Comparison of ENCODE assay signal across 27 cellular contexts in genomic region chr6:35145757-35146156, GRCh38. TPM values are rescaled to one million over a fixed set of nuclear protein-coding genes. Genes with fewer than 3 reads are reported as not detected.
"Had no signal": no experiment of that assay in that cellular context is flagged by ENCODE, and none has a peak within 500 bp of the region (broad histone marks: within the 10 kb centered on the region; RNA-seq: fewer than 3 reads in every experiment).

No MANE protein-coding gene starts in this region.

- H3K9ac ChIP-seq: parathyroid adenoma had no signal

- H3K27ac Mint-ChIP-seq: activated CD4-positive, alpha-beta memory T cell treated with anti-CD3 and anti-CD28 coated beads, Interleukin-2, amount 10 ng/mL, durations not matched to agents 7 days and 5 days; activated CD4-positive, alpha-beta T cell treated with anti-CD3 and anti-CD28 coated beads, Interleukin-2, amount 10 ng/mL, durations not matched to agents 24 days and 14 days; activated naive CD4-positive, alpha-beta T cell treated with anti-CD3 and anti-CD28 coated beads, Interleukin-2, amount 50 U/mL, for 24 hours; activated naive CD8-positive, alpha-beta T cell treated with anti-CD3 and anti-CD28 coated beads, Interleukin-2, amount 50 U/mL, for 24 hours; activated T-helper 17 cell treated with anti-CD3 and anti-CD28 coated beads, Interleukin-2, amount 50 U/mL, for 72 hours; dendritic cell treated with granulocyte-macrophage colony-stimulating factor and Interleukin-4, amounts not matched to agents 40 ng/mL and 50 ng/mL, for 4 days; endodermal cell; natural killer cell; stimulated activated naive B cell treated with anti-CD40 and anti-IgM and Interleukin-4, amounts not matched to agents 10 μg/mL and 1 μg/mL and 100 μg/mL, for 72 hours had no signal

- DNase-seq: activated CD8-positive, alpha-beta memory T cell treated with anti-CD3 and anti-CD28 coated beads, Interleukin-2, amount 50 U/mL, for 48 hours; activated gamma-delta T cell treated with Interleukin-2 at 50 U/mL for 16 hours; activated T-cell treated with anti-CD3 and anti-CD28 coated beads, Interleukin-2, amount 50 U/mL, for 4 hours; left lung; natural killer cell; stimulated activated naive B cell treated with anti-CD40 and anti-IgM and Interleukin-4, amounts not matched to agents 10 μg/mL and 1 μg/mL and 100 μg/mL, for 72 hours had no signal

- H3K79me2 ChIP-seq: parathyroid adenoma had no signal

- H3K27me3 ChIP-seq: breast epithelium, right atrium auricular region, thyroid gland, vagina had no signal

- H3K9me3 Mint-ChIP-seq: activated CD4-positive, alpha-beta memory T cell treated with anti-CD3 and anti-CD28 coated beads, Interleukin-2, amount 10 ng/mL, durations not matched to agents 7 days and 5 days; activated CD4-positive, alpha-beta T cell treated with anti-CD3 and anti-CD28 coated beads, Interleukin-2, amount 10 ng/mL, durations not matched to agents 24 days and 14 days; activated naive CD4-positive, alpha-beta T cell treated with anti-CD3 and anti-CD28 coated beads, Interleukin-2, amount 50 U/mL, for 24 hours; activated naive CD8-positive, alpha-beta T cell treated with anti-CD3 and anti-CD28 coated beads, Interleukin-2, amount 50 U/mL, for 24 hours; activated T-cell treated with anti-CD3 and anti-CD28 coated beads, Interleukin-2, amount 50 U/mL, for 4 hours; activated T-helper 17 cell treated with anti-CD3 and anti-CD28 coated beads, Interleukin-2, amount 50 U/mL, for 72 hours; central memory CD8-positive, alpha-beta T cell; dendritic cell treated with granulocyte-macrophage colony-stimulating factor and Interleukin-4, amounts not matched to agents 40 ng/mL and 50 ng/mL, for 4 days; endodermal cell; natural killer cell; stimulated activated naive B cell treated with anti-CD40 and anti-IgM and Interleukin-4, amounts not matched to agents 10 μg/mL and 1 μg/mL and 100 μg/mL, for 72 hours had no signal

- H3K9me3 ChIP-seq: breast epithelium, heart right ventricle, left lung, lower lobe of right lung, right atrium auricular region, stomach, thyroid gland, upper lobe of left lung, vagina had no signal

- H3K4me3 ChIP-seq: breast epithelium, heart right ventricle, left lung, lower lobe of right lung, right atrium auricular region, stomach, thyroid gland, upper lobe of left lung, vagina had no signal

- H2AFZ ChIP-seq: parathyroid adenoma had no signal

- H3K36me3 Mint-ChIP-seq: activated naive CD4-positive, alpha-beta T cell treated with anti-CD3 and anti-CD28 coated beads, Interleukin-2, amount 50 U/mL, for 24 hours; natural killer cell; stimulated activated naive B cell treated with anti-CD40 and anti-IgM and Interleukin-4, amounts not matched to agents 10 μg/mL and 1 μg/mL and 100 μg/mL, for 72 hours had no signal

- H3K4me1 ChIP-seq: breast epithelium had no signal

- ATAC-seq: activated CD4-positive, CD25-positive, alpha-beta regulatory T cell treated with anti-CD3 and anti-CD28 coated beads, Interleukin-2, amount 50 U/mL, for 24 hours; activated naive CD8-positive, alpha-beta T cell treated with anti-CD3 and anti-CD28 coated beads, Interleukin-2, amount 50 U/mL, for 24 hours; activated T-cell treated with anti-CD3 and anti-CD28 coated beads, Interleukin-2, amount 50 U/mL, for 4 hours; activated T-helper 17 cell treated with anti-CD3 and anti-CD28 coated beads, Interleukin-2, amount 50 U/mL, for 72 hours had no signal

- H3K36me3 ChIP-seq: breast epithelium, heart right ventricle, left lung, lower lobe of right lung, right atrium auricular region, stomach, thyroid gland, upper lobe of left lung, vagina, WERI-Rb-1 had no signal

- H3K4me3 Mint-ChIP-seq: activated CD4-positive, alpha-beta memory T cell treated with anti-CD3 and anti-CD28 coated beads, Interleukin-2, amount 10 ng/mL, durations not matched to agents 7 days and 5 days; activated CD4-positive, alpha-beta T cell treated with anti-CD3 and anti-CD28 coated beads, Interleukin-2, amount 10 ng/mL, durations not matched to agents 24 days and 14 days; activated naive CD4-positive, alpha-beta T cell treated with anti-CD3 and anti-CD28 coated beads, Interleukin-2, amount 50 U/mL, for 24 hours; activated naive CD8-positive, alpha-beta T cell treated with anti-CD3 and anti-CD28 coated beads, Interleukin-2, amount 50 U/mL, for 24 hours; activated T-cell treated with anti-CD3 and anti-CD28 coated beads, Interleukin-2, amount 50 U/mL, for 4 hours; activated T-helper 17 cell treated with anti-CD3 and anti-CD28 coated beads, Interleukin-2, amount 50 U/mL, for 72 hours; central memory CD8-positive, alpha-beta T cell; dendritic cell treated with granulocyte-macrophage colony-stimulating factor and Interleukin-4, amounts not matched to agents 40 ng/mL and 50 ng/mL, for 4 days; endodermal cell; natural killer cell; stimulated activated naive B cell treated with anti-CD40 and anti-IgM and Interleukin-4, amounts not matched to agents 10 μg/mL and 1 μg/mL and 100 μg/mL, for 72 hours had no signal

- H3K27ac ChIP-seq: breast epithelium, heart right ventricle, left lung, lower lobe of right lung, parathyroid adenoma, right atrium auricular region, stomach, thyroid gland, upper lobe of left lung, vagina, WERI-Rb-1 had no signal

RNA-seq across cellular contexts. Expression of gene TCP11, which starts 4.6 kb away (rescaled TPM):
- total RNA-seq: activated CD4-positive, alpha-beta memory T cell treated with anti-CD3 and anti-CD28 coated beads, Interleukin-2, amount 10 ng/mL, durations not matched to agents 7 days and 5 days; activated CD4-positive, alpha-beta T cell treated with anti-CD3 and anti-CD28 coated beads, Interleukin-2, amount 10 ng/mL, durations not matched to agents 24 days and 14 days; activated T-cell treated with anti-CD3 and anti-CD28 coated beads, Interleukin-2, amount 50 U/mL, for 4 hours; activated T-helper 17 cell treated with anti-CD3 and anti-CD28 coated beads, Interleukin-2, amount 50 U/mL, for 72 hours; endodermal cell; esophagus mucosa; heart right ventricle; lower lobe of right lung; mononuclear cell; natural killer cell; right atrium auricular region; vagina had no signal
